ENCODE assay signal across 9 cellular contexts in genomic region chr11:2094354-2095197, GRCh38.
"Had no signal": no experiment of that assay in that cellular context is flagged by ENCODE, and none has a peak within 500 bp of the region (broad histone marks: within the 10 kb centered on the region; RNA-seq: fewer than 3 reads in every experiment).

No MANE protein-coding gene starts in this region.

- DNase-seq: activated gamma-delta T cell treated with Interleukin-2 at 50 U/mL for 16 hours; stimulated activated CD4-positive, alpha-beta T cell treated with anti-CD3 and anti-CD28 coated beads, Interleukin-1b, Interleukin-23, amount 100 ng/mL, for 48 hours had no signal

- H3K4me3 ChIP-seq: dorsolateral prefrontal cortex, ovary, tibial nerve had no signal

- H3K4me1 Mint-ChIP-seq: memory B cell; stimulated activated memory B cell treated with anti-CD40 and anti-IgM and Interleukin-4, amounts not matched to agents 10 μg/mL and 1 μg/mL and 100 μg/mL, for 72 hours had no signal

- H3K27ac ChIP-seq: dorsolateral prefrontal cortex, tibial nerve had no signal

- ATAC-seq: stimulated activated memory B cell treated with anti-CD40 and anti-IgM and Interleukin-4, amounts not matched to agents 10 μg/mL and 1 μg/mL and 100 μg/mL, for 72 hours; T-helper 17 cell had no signal

- H3K9me3 ChIP-seq: breast epithelium, ovary, tibial nerve had no signal

- H3K27ac Mint-ChIP-seq: memory B cell; stimulated activated memory B cell treated with anti-CD40 and anti-IgM and Interleukin-4, amounts not matched to agents 10 μg/mL and 1 μg/mL and 100 μg/mL, for 72 hours; T-helper 17 cell had no signal

- H3K27me3 ChIP-seq: ovary, tibial nerve had no signal

- H3K4me3 Mint-ChIP-seq: memory B cell; stimulated activated memory B cell treated with anti-CD40 and anti-IgM and Interleukin-4, amounts not matched to agents 10 μg/mL and 1 μg/mL and 100 μg/mL, for 72 hours; T-helper 17 cell had no signal

- H3K36me3 ChIP-seq: breast epithelium, ovary, tibial nerve had no signal

- H3K9me3 Mint-ChIP-seq: memory B cell; stimulated activated memory B cell treated with anti-CD40 and anti-IgM and Interleukin-4, amounts not matched to agents 10 μg/mL and 1 μg/mL and 100 μg/mL, for 72 hours had no signal

- H3K36me3 Mint-ChIP-seq: memory B cell; stimulated activated memory B cell treated with anti-CD40 and anti-IgM and Interleukin-4, amounts not matched to agents 10 μg/mL and 1 μg/mL and 100 μg/mL, for 72 hours had no signal
